18 cellular contexts compared by ENCODE assay signal in the genomic region with DNA sequence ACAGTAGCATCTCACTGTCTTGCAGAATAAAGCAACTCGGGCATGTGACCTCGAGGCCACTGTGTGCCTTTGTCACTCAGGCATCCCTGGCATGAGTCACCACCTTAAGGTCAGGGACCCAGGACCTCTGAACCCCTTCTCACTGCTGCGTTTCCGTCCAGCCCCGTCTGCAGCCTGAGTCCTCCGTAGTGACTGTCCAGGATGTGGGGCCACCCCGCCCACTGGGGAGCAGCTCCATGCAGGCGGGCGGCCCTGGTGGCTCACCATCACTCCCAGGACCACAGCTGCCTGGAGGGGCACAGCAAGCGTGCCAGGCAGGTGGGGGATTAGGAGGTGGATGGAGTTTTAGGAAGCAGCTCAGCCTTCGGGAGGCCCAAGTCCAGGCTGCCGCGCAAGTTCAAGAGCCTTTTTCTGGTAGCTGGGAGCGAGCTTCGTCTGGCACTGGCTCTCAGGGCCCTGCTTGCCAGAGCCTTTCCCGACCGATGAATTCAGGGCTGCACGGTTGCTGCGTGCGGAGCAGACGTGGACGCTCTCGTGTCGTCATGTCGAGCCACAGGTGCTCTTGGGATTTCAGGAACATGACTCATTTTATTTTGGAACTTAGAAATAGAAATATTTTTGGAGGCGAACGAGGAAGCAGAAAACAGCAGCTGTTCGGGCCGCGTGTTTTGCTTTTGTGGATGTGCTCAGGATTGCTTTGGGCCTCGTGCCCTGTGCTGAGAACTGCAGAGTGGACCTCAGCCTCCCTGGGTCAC.
"Had no signal": no experiment of that assay in that cellular context is flagged by ENCODE, and none has a peak within 500 bp of the region (broad histone marks: within the 10 kb centered on the region; RNA-seq: fewer than 3 reads in every experiment).

No MANE protein-coding gene starts in this region.

- H3K27me3 ChIP-seq: body of pancreas, foreskin keratinocyte, tibial artery had no signal

- H3K4me3 ChIP-seq: body of pancreas, lung, prostate gland, tibial artery had no signal

- DNase-seq: activated CD4-positive, alpha-beta T cell treated with anti-CD3 and anti-CD28 coated beads, Interleukin-2, amount 10 ng/mL, durations not matched to agents 24 days and 14 days; activated CD8-positive, alpha-beta memory T cell treated with anti-CD3 and anti-CD28 coated beads, Interleukin-2, amount 50 U/mL, for 48 hours; activated gamma-delta T cell; activated T-cell treated with anti-CD3 and anti-CD28 coated beads, Interleukin-2, amount 50 U/mL, for 72 hours; amniotic stem cell; body of pancreas; effector memory CD8-positive, alpha-beta T cell; foreskin keratinocyte; left colon; midbrain; naive thymus-derived CD4-positive, alpha-beta T cell; stimulated activated CD4-positive, alpha-beta T cell treated with anti-CD3 and anti-CD28 coated beads, Interleukin-12 subunit alpha, Interleukin-12 subunit beta, amount 100 ng/mL, for 4 hours; stimulated activated CD4-positive, alpha-beta T cell treated with anti-CD3 and anti-CD28 coated beads, Interleukin-2, amount 100 ng/mL, for 24 hours; tibial artery had no signal

- H3K9me3 ChIP-seq: body of pancreas, prostate gland, tibial artery had no signal

- H3K27ac ChIP-seq: body of pancreas, foreskin keratinocyte, prostate gland, tibial artery had no signal

- ATAC-seq: activated T-cell treated with anti-CD3 and anti-CD28 coated beads, Interleukin-2, amount 50 U/mL, for 72 hours; body of pancreas; effector memory CD8-positive, alpha-beta T cell; foreskin keratinocyte; left colon; naive thymus-derived CD4-positive, alpha-beta T cell; sciatic nerve; WTC11 had no signal

- H3K4me1 ChIP-seq: body of pancreas, foreskin keratinocyte, prostate gland, tibial artery had no signal
